20 cellular contexts compared by ENCODE assay signal in genomic region chr14:104935955-104936354, GRCh38. TPM values are rescaled to one million over a fixed set of nuclear protein-coding genes. Genes with fewer than 3 reads are reported as not detected.
DNase-seq lines count a peak whose midpoint lies in the region; ATAC-seq and TF ChIP-seq lines count a peak whose summit lies in the region.
"Had no signal": no experiment of that assay in that cellular context is flagged by ENCODE, and none has a peak within 500 bp of the region (broad histone marks: within the 10 kb centered on the region; RNA-seq: fewer than 3 reads in every experiment).

No MANE protein-coding gene starts in this region.

- no peak overlapping the region for H3K27ac Mint-ChIP-seq in activated naive CD8-positive, alpha-beta T cell treated with anti-CD3 and anti-CD28 coated beads, Interleukin-2, amount 10 ng/mL, durations not matched to agents 7 days and 5 days
- H3K27ac Mint-ChIP-seq in activated naive CD8-positive, alpha-beta T cell treated with anti-CD3 and anti-CD28 coated beads, Interleukin-2, amount 50 U/mL, for 24 hours, result no peak overlapping the region
- H3K27ac Mint-ChIP-seq in natural killer cell, result no peak overlapping the region
- H3K27ac Mint-ChIP-seq: IgD-negative memory B cell had no signal

- H3K27ac ChIP-seq in HEK293 (ENCODE audit: extremely low read depth, low read depth, low read length) (no peak overlapping the region), upper lobe of right lung (no peak overlapping the region), right atrium auricular region (no peak overlapping the region)
- H3K27ac ChIP-seq: SJCRH30 had no signal

- POLR2A ChIA-PET in activated naive CD8-positive, alpha-beta T cell treated with anti-CD3 and anti-CD28 coated beads, Interleukin-2, amount 10 ng/mL, durations not matched to agents 7 days and 5 days (lab: Charles Lee), result no interaction called here
- POLR2A ChIA-PET in HEK293 (lab: Yijun Ruan, JAX), result no interaction called here

- no peak for TF ChIP-seq CTCF in HEK293 (tag by site-specific recombination; IDR thresholded peaks at IDR 0.05)
- no peak for TF ChIP-seq CTCF in epithelial cell of esophagus (IDR thresholded peaks at IDR 0.05; ENCODE audit: insufficient read depth, low read depth, low read length, missing control alignments)
- no peak for TF ChIP-seq CTCF in upper lobe of right lung (IDR thresholded peaks at IDR 0.05)
- TF ChIP-seq CTCF in right atrium auricular region (IDR thresholded peaks at IDR 0.05), result no peak
- TF ChIP-seq CTCF in natural killer cell (IDR thresholded peaks at IDR 0.05), result no peak

- peaks cover 2% of the 10 kb centered on the region for H3K4me1 Mint-ChIP-seq in activated naive CD8-positive, alpha-beta T cell treated with anti-CD3 and anti-CD28 coated beads, Interleukin-2, amount 10 ng/mL, durations not matched to agents 7 days and 5 days
- H3K4me1 Mint-ChIP-seq in activated naive CD8-positive, alpha-beta T cell treated with anti-CD3 and anti-CD28 coated beads, Interleukin-2, amount 50 U/mL, for 24 hours, result peaks cover 3% of the 10 kb centered on the region
- H3K4me1 Mint-ChIP-seq in natural killer cell, result peaks cover 0 to 5% of the 10 kb centered on the region in 2 donors

- H3K27me3 ChIP-seq in upper lobe of right lung, result no peaks in the 10 kb centered on the region
- H3K27me3 ChIP-seq in right atrium auricular region, result no peaks in the 10 kb centered on the region
- H3K27me3 ChIP-seq: SJCRH30 had no signal

- H3K4me1 ChIP-seq in HEK293 (ENCODE audit: control insufficient read depth, insufficient read depth, low read length) (no peaks in the 10 kb centered on the region), upper lobe of right lung (no peaks in the 10 kb centered on the region), right atrium auricular region (peaks cover 0 to 21% of the 10 kb centered on the region in 2 donors)
- H3K4me1 ChIP-seq: SJCRH30 had no signal

- no peak for ATAC-seq in activated naive CD8-positive, alpha-beta T cell treated with anti-CD3 and anti-CD28 coated beads, Interleukin-2, amount 10 ng/mL, durations not matched to agents 7 days and 5 days (ENCODE audit: low read depth)
- no peak for ATAC-seq in activated naive CD8-positive, alpha-beta T cell treated with anti-CD3 and anti-CD28 coated beads, Interleukin-2, amount 50 U/mL, for 24 hours
- ATAC-seq in upper lobe of right lung, result no peak
- no peak for ATAC-seq in natural killer cell

- H3K27me3 Mint-ChIP-seq in activated naive CD8-positive, alpha-beta T cell treated with anti-CD3 and anti-CD28 coated beads, Interleukin-2, amount 10 ng/mL, durations not matched to agents 7 days and 5 days, result peaks cover 39% of the 10 kb centered on the region
- peaks cover 10% of the 10 kb centered on the region for H3K27me3 Mint-ChIP-seq in activated naive CD8-positive, alpha-beta T cell treated with anti-CD3 and anti-CD28 coated beads, Interleukin-2, amount 50 U/mL, for 24 hours
- H3K27me3 Mint-ChIP-seq in natural killer cell (ENCODE audit: low read depth in 2 of 2), result peaks cover 12 to 27% of the 10 kb centered on the region in 2 donors

- H3K36me3 Mint-ChIP-seq in activated naive CD8-positive, alpha-beta T cell treated with anti-CD3 and anti-CD28 coated beads, Interleukin-2, amount 10 ng/mL, durations not matched to agents 7 days and 5 days, result no peaks in the 10 kb centered on the region
- H3K36me3 Mint-ChIP-seq in activated naive CD8-positive, alpha-beta T cell treated with anti-CD3 and anti-CD28 coated beads, Interleukin-2, amount 50 U/mL, for 24 hours (ENCODE audit: low read depth), result no peaks in the 10 kb centered on the region
- no peaks in the 10 kb centered on the region for H3K36me3 Mint-ChIP-seq in natural killer cell
- H3K36me3 Mint-ChIP-seq: CD4-positive, alpha-beta memory T cell; IgD-negative memory B cell had no signal

- H3K4me3 ChIP-seq in HEK293 (ENCODE audit: low read depth, low read length), result no peak overlapping the region
- H3K4me3 ChIP-seq in epithelial cell of esophagus (ENCODE audit: low read length), result no peak overlapping the region
- H3K4me3 ChIP-seq in upper lobe of right lung, result no peak overlapping the region
- no peak overlapping the region for H3K4me3 ChIP-seq in right atrium auricular region
- H3K4me3 ChIP-seq: HAP-1, SJCRH30 had no signal

- intact Hi-C loops in upper lobe of right lung (cut with DNase I) (no loop called here), natural killer cell (cut with micrococcal nuclease) (no loop called here)

- CTCF ChIA-PET in HEK293 (lab: Yijun Ruan, JAX), result interaction anchor here (0.9 to 1.6 kb wide), 3 partner anchors 34 to 110 kb away, joined by 3 read pairs; no protein-coding TSS in a partner anchor

- DNase-seq in activated naive CD8-positive, alpha-beta T cell treated with anti-CD3 and anti-CD28 coated beads, Interleukin-2, amount 10 ng/mL, durations not matched to agents 7 days and 5 days, result peak; percentile 26
- no peak for DNase-seq in activated naive CD8-positive, alpha-beta T cell treated with anti-CD3 and anti-CD28 coated beads, Interleukin-2, amount 50 U/mL, for 24 hours
- DNase-seq in epithelial cell of esophagus (ENCODE audit: low read depth), result peak; percentile 46
- DNase-seq in upper lobe of right lung, result peak; percentile 38
- DNase-seq in right atrium auricular region (ENCODE audit: low spot score), result no peak
- DNase-seq in dedifferentiated amniotic fluid mesenchymal stem cell (ENCODE audit: extremely low spot score), result no peak
- no peak for DNase-seq in natural killer cell
- DNase-seq: AML-193; CD4-positive, alpha-beta memory T cell; DMS79 treated with DMSO at 0.1 percent for 48 hours; GDM1; MV-4-11; NCI-H1417 treated with DMSO at 0.1 percent for 48 hours; NCI-H2081 treated with DMSO at 0.1 percent for 48 hours; NCI-H524; SJCRH30 had no signal

- no peak overlapping the region for H3K4me3 Mint-ChIP-seq in activated naive CD8-positive, alpha-beta T cell treated with anti-CD3 and anti-CD28 coated beads, Interleukin-2, amount 10 ng/mL, durations not matched to agents 7 days and 5 days
- no peak overlapping the region for H3K4me3 Mint-ChIP-seq in activated naive CD8-positive, alpha-beta T cell treated with anti-CD3 and anti-CD28 coated beads, Interleukin-2, amount 50 U/mL, for 24 hours
- no peak overlapping the region for H3K4me3 Mint-ChIP-seq in natural killer cell

- H3K9me3 ChIP-seq in HEK293 (ENCODE audit: control insufficient read depth, insufficient read depth, low read depth, low read length) (no peaks in the 10 kb centered on the region), upper lobe of right lung (no peaks in the 10 kb centered on the region), right atrium auricular region (no peaks in the 10 kb centered on the region)
- H3K9me3 ChIP-seq: HAP-1, SJCRH30 had no signal

- no peaks in the 10 kb centered on the region for H3K9me3 Mint-ChIP-seq in activated naive CD8-positive, alpha-beta T cell treated with anti-CD3 and anti-CD28 coated beads, Interleukin-2, amount 10 ng/mL, durations not matched to agents 7 days and 5 days
- no peaks in the 10 kb centered on the region for H3K9me3 Mint-ChIP-seq in activated naive CD8-positive, alpha-beta T cell treated with anti-CD3 and anti-CD28 coated beads, Interleukin-2, amount 50 U/mL, for 24 hours
- H3K9me3 Mint-ChIP-seq in natural killer cell, result no peaks in the 10 kb centered on the region
- H3K9me3 Mint-ChIP-seq: CD4-positive, alpha-beta memory T cell; IgD-negative memory B cell had no signal

- no peaks in the 10 kb centered on the region for H3K36me3 ChIP-seq in HEK293 (ENCODE audit: control insufficient read depth in 2 of 2, insufficient read depth in 1 of 2, low read length in 2 of 2)
- H3K36me3 ChIP-seq in upper lobe of right lung, result no peaks in the 10 kb centered on the region
- H3K36me3 ChIP-seq in right atrium auricular region, result no peaks in the 10 kb centered on the region
- H3K36me3 ChIP-seq: HAP-1, SJCRH30 had no signal

TF ChIP-seq in HEK293, 187 proteins besides CTCF, POLR2A, EP300 and RAD21:
- TF ChIP-seq MZF1 (tag by site-specific recombination; IDR thresholded peaks at IDR 0.05; ENCODE audit: borderline replicate concordance) (no peak), ZIC2 (tag by site-specific recombination; IDR thresholded peaks at IDR 0.05) (peak; percentile 15; the same call in 1 of the 2 replicates)

RNA-seq across cellular contexts. Expression of gene PLD4, which starts 11.3 kb away (rescaled TPM):
- total RNA-seq in activated naive CD8-positive, alpha-beta T cell treated with anti-CD3 and anti-CD28 coated beads, Interleukin-2, amount 10 ng/mL, durations not matched to agents 7 days and 5 days, result under 1 TPM in 1 of 2 experiments, not detected in 1; 0.06 TPM
- 3.1 TPM for total RNA-seq in upper lobe of right lung
- under 1 TPM in 1 of 2 donors, not detected in 1; 0.08 TPM for total RNA-seq in right atrium auricular region
- 1 to 10 TPM; 1.7 to 7.2 (median 2.9) TPM for total RNA-seq in natural killer cell
- total RNA-seq: CD4-positive, alpha-beta memory T cell; HT-29; SJCRH30 had no signal

RNA-seq across cellular contexts. Expression of gene AHNAK2, which starts 42.2 kb away (rescaled TPM):
- under 1 TPM; 0.06 TPM for total RNA-seq in activated naive CD8-positive, alpha-beta T cell treated with anti-CD3 and anti-CD28 coated beads, Interleukin-2, amount 10 ng/mL, durations not matched to agents 7 days and 5 days
- total RNA-seq in upper lobe of right lung (13.7 TPM), right atrium auricular region (10 to 100 TPM in 1 of 2 donors, 1 to 10 TPM in 1; 5.7 to 11.8 TPM), natural killer cell (under 1 TPM in 1 of 3 donors, not detected in 2; 0.05 TPM)

RNA-seq across cellular contexts. Expression of gene CLBA1, which starts 49.6 kb away (rescaled TPM):
- 1 to 10 TPM; 1.2 TPM for total RNA-seq in activated naive CD8-positive, alpha-beta T cell treated with anti-CD3 and anti-CD28 coated beads, Interleukin-2, amount 10 ng/mL, durations not matched to agents 7 days and 5 days
- total RNA-seq in upper lobe of right lung, result 6.9 TPM
- total RNA-seq in right atrium auricular region, result 1 to 10 TPM; 2.0 to 2.2 TPM
- total RNA-seq in natural killer cell, result 1 to 10 TPM; 1.2 to 1.8 (median 1.3) TPM

Comparison
In these comparisons a context has a peak if more than half of its experiments do, and no peak if none do; other contexts are left out.
1. DNase-seq: peak in activated naive CD8-positive, alpha-beta T cell treated with anti-CD3 and anti-CD28 coated beads, Interleukin-2, amount 10 ng/mL, durations not matched to agents 7 days and 5 days (single experiment), epithelial cell of esophagus (single experiment) and upper lobe of right lung (single experiment); none in activated naive CD8-positive, alpha-beta T cell treated with anti-CD3 and anti-CD28 coated beads, Interleukin-2, amount 50 U/mL, for 24 hours (single experiment), right atrium auricular region (single experiment), dedifferentiated amniotic fluid mesenchymal stem cell (single experiment) and natural killer cell (single experiment).
2. RNA of gene AHNAK2, which starts 42.2 kb away (total RNA-seq): 13.7 TPM in upper lobe of right lung (single experiment) and 5.7 to 11.8 TPM in right atrium auricular region; 0.06 TPM in activated naive CD8-positive, alpha-beta T cell treated with anti-CD3 and anti-CD28 coated beads, Interleukin-2, amount 10 ng/mL, durations not matched to agents 7 days and 5 days and 0.05 TPM in natural killer cell; every median in the first group is over 4 times any median in the second.